ENCODE assay signal across 12 cellular contexts in the genomic region with DNA sequence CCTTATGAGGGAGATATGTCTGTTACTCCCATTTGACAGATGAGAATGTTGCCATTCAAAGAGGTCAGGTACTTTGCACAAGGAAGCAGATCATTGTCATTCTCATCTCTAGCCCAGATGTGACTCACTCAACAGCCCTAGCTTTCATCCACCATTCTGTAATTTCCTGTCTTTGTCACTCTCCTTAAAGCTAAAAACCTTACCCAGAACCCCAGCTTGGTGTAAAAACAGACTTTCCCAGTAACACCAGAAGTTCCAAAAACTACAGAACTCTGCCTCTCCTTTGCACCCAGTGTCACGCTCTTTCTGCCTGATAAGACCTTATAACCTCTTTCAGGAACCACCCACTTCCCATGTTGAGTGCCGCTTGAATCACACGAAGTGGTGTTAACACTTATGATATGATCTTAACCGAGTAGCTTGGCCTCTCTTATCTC.
DNase-seq lines count a peak whose midpoint lies in the region; ATAC-seq, FAIRE-seq and TF ChIP-seq lines count a peak whose summit lies in the region.
"Had no signal": no experiment of that assay in that cellular context is flagged by ENCODE, and none has a peak within 500 bp of the region (broad histone marks: within the 10 kb centered on the region; RNA-seq: fewer than 3 reads in every experiment).

No MANE protein-coding gene starts in this region.

- H3K4me1 Mint-ChIP-seq in type B pancreatic cell (ENCODE audit: unreplicated experiment): no peaks in the 10 kb centered on the region

- no peaks in the 10 kb centered on the region for H4K20me1 ChIP-seq in PC-3 (ENCODE audit: low read length)

- H3K79me2 ChIP-seq in PC-3 (ENCODE audit: low read length): no peaks in the 10 kb centered on the region

- POLR2A ChIA-PET in PC-3 (lab: Charles Lee; ENCODE audit: unreplicated experiment): no interaction called here

- no peaks in the 10 kb centered on the region for H3K9me3 ChIP-seq in PC-3 (ENCODE audit: low read length)
- H3K9me3 ChIP-seq: testis had no signal

- no peak overlapping the region for H2AFZ ChIP-seq in PC-3 (ENCODE audit: low read length)

- FAIRE-seq in RCC 7860 (lab: Jason Lieb, UNC): no peak

- H3K9me3 Mint-ChIP-seq in type B pancreatic cell: peaks cover under 1% of the 10 kb centered on the region
- H3K9me3 Mint-ChIP-seq: dendritic cell treated with granulocyte-macrophage colony-stimulating factor and Interleukin-4, amounts not matched to agents 40 ng/mL and 50 ng/mL, for 4 days had no signal

- H3K4me3 ChIP-seq in PC-3 (ENCODE audit: low read length): no peak overlapping the region
- H3K4me3 ChIP-seq: testis had no signal

- H3K4me3 Mint-ChIP-seq in type B pancreatic cell: no peak overlapping the region
- H3K4me3 Mint-ChIP-seq: dendritic cell treated with granulocyte-macrophage colony-stimulating factor and Interleukin-4, amounts not matched to agents 40 ng/mL and 50 ng/mL, for 4 days had no signal

- H3F3A ChIP-seq in PC-3 (ENCODE audit: low read length, unreplicated experiment): no peaks in the 10 kb centered on the region

- intact Hi-C loops in PC-3 (cut with micrococcal nuclease): no loop called here

- H3K9ac ChIP-seq in PC-3 (ENCODE audit: low read length): no peak overlapping the region

- no peak overlapping the region for H3K27ac ChIP-seq in PC-3 (ENCODE audit: low read length)
- H3K27ac ChIP-seq: testis had no signal

- ATAC-seq in PC-3: no peak

- H3K36me3 ChIP-seq in PC-3 (ENCODE audit: low read depth, low read length): no peaks in the 10 kb centered on the region

- DNase-seq in CD1c-positive myeloid dendritic cell (ENCODE audit: extremely low spot score): peak; percentile 16
- peak; percentile 5 for DNase-seq in PC-3
- DNase-seq in activated effector memory CD4-positive, alpha-beta T cell treated with Interleukin-2 at 50 U/mL for 16 hours: peak; percentile 49
- peak; percentile 72 for DNase-seq in stimulated activated CD4-positive, alpha-beta T cell treated with anti-CD3 and anti-CD28 coated beads, Interleukin-15, amount 100 ng/mL, for 24 hours
- DNase-seq in T-helper 9 cell: no peak
- no peak for DNase-seq in NCI-H128 (lab: John Stamatoyannopoulos, UW; ENCODE audit: unreplicated experiment)
- no peak for DNase-seq in RCC 7860 (ENCODE audit: low spot score)
- DNase-seq in type B pancreatic cell (ENCODE audit: extremely low spot score, unreplicated experiment): no peak
- DNase-seq: NCI-H226, nucleus accumbens, testis had no signal

- no TSS peak for BruUV-seq in PC-3 (replicated peaks; lab: Mats Ljungman, UMichigan)

- H3K36me3 Mint-ChIP-seq in type B pancreatic cell: no peaks in the 10 kb centered on the region

- H3K27ac Mint-ChIP-seq in type B pancreatic cell: no peak overlapping the region
- H3K27ac Mint-ChIP-seq: dendritic cell treated with granulocyte-macrophage colony-stimulating factor and Interleukin-4, amounts not matched to agents 40 ng/mL and 50 ng/mL, for 4 days had no signal

- H3K9me2 ChIP-seq in PC-3 (replicated peaks; ENCODE audit: low read length): no peaks in the 10 kb centered on the region

- peaks cover 24% of the 10 kb centered on the region for H3K27me3 ChIP-seq in PC-3 (ENCODE audit: low read length)
- H3K27me3 ChIP-seq: testis had no signal

- no peaks in the 10 kb centered on the region for H3K4me1 ChIP-seq in PC-3 (ENCODE audit: insufficient read depth, low read length)
- H3K4me1 ChIP-seq: testis had no signal

- TF ChIP-seq CTCF in PC-3 (conservative IDR thresholded peaks at IDR 0.05; ENCODE audit: low read depth, low read length) (no peak), type B pancreatic cell (conservative IDR thresholded peaks at IDR 0.05) (no peak)

- no peak overlapping the region for H3K4me2 ChIP-seq in PC-3 (ENCODE audit: low read length)

- H3K27me3 Mint-ChIP-seq in type B pancreatic cell: peaks cover 23% of the 10 kb centered on the region
- H3K27me3 Mint-ChIP-seq: dendritic cell treated with granulocyte-macrophage colony-stimulating factor and Interleukin-4, amounts not matched to agents 40 ng/mL and 50 ng/mL, for 4 days had no signal

- CTCF ChIA-PET in PC-3 (lab: Charles Lee): no interaction called here

Comparison
In these comparisons a context has a peak if more than half of its experiments do, and no peak if none do; other contexts are left out.
1. DNase-seq: peak in CD1c-positive myeloid dendritic cell (single experiment), PC-3 (single experiment), activated effector memory CD4-positive, alpha-beta T cell treated with Interleukin-2 at 50 U/mL for 16 hours (single experiment) and stimulated activated CD4-positive, alpha-beta T cell treated with anti-CD3 and anti-CD28 coated beads, Interleukin-15, amount 100 ng/mL, for 24 hours (single experiment); none in T-helper 9 cell (single experiment), NCI-H128 (single experiment), RCC 7860 (single experiment) and type B pancreatic cell (single experiment).